In genomic region chr11:19493446-19493845, GRCh38 we compare ENCODE assay signal across 15 cellular contexts.
A peak's percentile ranks its signal among the peaks of the same experiment; 100 is the strongest.
DNase-seq lines count a peak whose midpoint lies in the region; ATAC-seq lines count a peak whose summit lies in the region.
"Had no signal": no experiment of that assay in that cellular context is flagged by ENCODE, and none has a peak within 500 bp of the region (broad histone marks: within the 10 kb centered on the region; RNA-seq: fewer than 3 reads in every experiment).

No MANE protein-coding gene starts in this region.

- peak; percentile 51 for ATAC-seq in GM19463 (IDR thresholded peaks at IDR 0.05; ENCODE audit: unreplicated experiment)
- ATAC-seq: activated T-helper 17 cell treated with anti-CD3 and anti-CD28 coated beads, Interleukin-2, amount 50 U/mL, for 72 hours; naive thymus-derived CD4-positive, alpha-beta T cell had no signal

- peak; percentile 71 for DNase-seq in COLO668 (lab: John Stamatoyannopoulos, UW; ENCODE audit: unreplicated experiment)
- peak; percentile 25 for DNase-seq in NCI-H2107 (lab: John Stamatoyannopoulos, UW)
- DNase-seq in SK-N-DZ (ENCODE audit: low spot score), result peak; percentile 23
- DNase-seq in cerebellar nuclear complex (lab: John Stamatoyannopoulos, UW), result no peak
- no peak for DNase-seq in NOMO-1 treated with DMSO at 0.1 percent for 48 hours (lab: John Stamatoyannopoulos, UW; ENCODE audit: unreplicated experiment)
- no peak for DNase-seq in NCI-H774 (lab: John Stamatoyannopoulos, UW)
- no peak for DNase-seq in SW 1271 (lab: John Stamatoyannopoulos, UW)
- DNase-seq: brain microvascular endothelial cell; hippocampal formation; KG1; naive thymus-derived CD4-positive, alpha-beta T cell; NCI-H187 treated with DMSO at 0.1 percent for 48 hours; stimulated activated CD4-positive, alpha-beta T cell treated with anti-CD3 and anti-CD28 coated beads, Interleukin-4, amount 100 ng/mL, for 1 hour had no signal

Comparison
In these comparisons a context has a peak if more than half of its experiments do, and no peak if none do; other contexts are left out.
1. DNase-seq: peak in COLO668 (single experiment), NCI-H2107 (single experiment) and SK-N-DZ (single experiment); none in cerebellar nuclear complex (0 of 2), NOMO-1 treated with DMSO at 0.1 percent for 48 hours (single experiment), NCI-H774 (single experiment) and SW 1271 (0 of 2).